ENCODE assay signal across 26 cellular contexts in genomic region chr17:74063439-74063838, GRCh38.
"Had no signal": no experiment of that assay in that cellular context is flagged by ENCODE, and none has a peak within 500 bp of the region (broad histone marks: within the 10 kb centered on the region; RNA-seq: fewer than 3 reads in every experiment).

No MANE protein-coding gene starts in this region.

- H3K36me3 Mint-ChIP-seq: T-cell had no signal

- H3K9me3 Mint-ChIP-seq: IgD-negative memory B cell; T-cell; T-helper 1 cell treated with Interleukin-12 subunit alpha and Interleukin-12 subunit beta and Interleukin-4 antibody, amounts not matched to agents 30 μg/mL and 1 μg/mL, for 36 hours had no signal

- ATAC-seq: K562, T-cell had no signal

- H3K27ac ChIP-seq: HL-60, KMS-11, RWPE1 had no signal

- DNase-seq: Kasumi-1, MM.1S, MV-4-11, NCI-H1048, NCI-H1105, NCI-H1417, NCI-H1436 treated with DMSO at 0.1 percent for 48 hours, NCI-H187, NCI-H2081, NCI-H2107, NCI-H226, NCI-H446, NCI-H510A, NCI-H524 treated with DMSO at 0.1 percent for 48 hours, NCI-H69, NCI-H82, SHP77, SK-N-SH, SW 1271, T-cell had no signal

- H3K4me3 Mint-ChIP-seq: IgD-negative memory B cell; T-cell; T-helper 1 cell treated with Interleukin-12 subunit alpha and Interleukin-12 subunit beta and Interleukin-4 antibody, amounts not matched to agents 30 μg/mL and 1 μg/mL, for 36 hours had no signal

- H3K4me1 Mint-ChIP-seq: IgD-negative memory B cell, T-cell had no signal

- H3K27ac Mint-ChIP-seq: IgD-negative memory B cell; T-cell; T-helper 1 cell treated with Interleukin-12 subunit alpha and Interleukin-12 subunit beta and Interleukin-4 antibody, amounts not matched to agents 30 μg/mL and 1 μg/mL, for 36 hours had no signal

- H3K4me3 ChIP-seq: K562 had no signal

- H3K9me2 ChIP-seq: SK-N-SH had no signal

- H3K4me2 ChIP-seq: KMS-11, SK-N-SH had no signal
